In genomic region chr19:46637224-46637623, GRCh38 we compare ENCODE assay signal across 28 cellular contexts. TPM values are rescaled to one million over a fixed set of nuclear protein-coding genes. Genes with fewer than 3 reads are reported as not detected.
DNase-seq lines count a peak whose midpoint lies in the region; ATAC-seq and TF ChIP-seq lines count a peak whose summit lies in the region.
"Had no signal": no experiment of that assay in that cellular context is flagged by ENCODE, and none has a peak within 500 bp of the region (broad histone marks: within the 10 kb centered on the region; RNA-seq: fewer than 3 reads in every experiment).

No MANE protein-coding gene starts in this region.

- peak; percentile 27 for DNase-seq in activated naive CD4-positive, alpha-beta T cell treated with Interleukin-2 at 50 U/mL for 16 hours
- no peak for DNase-seq in activated naive CD4-positive, alpha-beta T cell (lab: John Stamatoyannopoulos, UW)
- DNase-seq in RWPE2 (ENCODE audit: low spot score) (peak; percentile 30), head of caudate nucleus (peak in 36 of 42 donors; percentile 29 to 86 (median 56)), HCEC 1CT (no peak), CD14-positive monocyte (ENCODE audit: low spot score) (no peak)
- peak; percentile 43 for DNase-seq in stimulated activated CD8-positive, alpha-beta memory T cell treated with anti-CD3 and anti-CD28 coated beads, Interleukin-4, amount 100 ng/mL, for 48 hours
- DNase-seq: effector memory CD4-positive, alpha-beta T cell; Kasumi-1; left colon; mammary epithelial cell; mucosa of descending colon; NCI-H1694; NCI-H2171; T-helper 9 cell; upper lobe of left lung; WERI-Rb-1 had no signal

- peaks cover 21 to 54% (median 53%) of the 10 kb centered on the region in 3 donors for H3K27me3 Mint-ChIP-seq in CD14-positive monocyte (ENCODE audit: low read depth in 3 of 3)

- H3K36me3 Mint-ChIP-seq in CD14-positive monocyte = peaks cover 0 to 3% of the 10 kb centered on the region in 2 donors

- H3K9me3 ChIP-seq in RWPE2 (ENCODE audit: severe bottlenecking) = no peaks in the 10 kb centered on the region
- H3K9me3 ChIP-seq: BLaER1, mucosa of descending colon, upper lobe of left lung had no signal

- H3K36me3 ChIP-seq in RWPE2 (ENCODE audit: low read depth) = no peaks in the 10 kb centered on the region
- H3K36me3 ChIP-seq: BLaER1, cardiac muscle cell, upper lobe of left lung had no signal

- H3K9me3 Mint-ChIP-seq in CD14-positive monocyte = peaks cover 0 to 8% (median 1%) of the 10 kb centered on the region in 7 donors
- H3K9me3 Mint-ChIP-seq: activated naive CD8-positive, alpha-beta T cell treated with anti-CD3 and anti-CD28 coated beads, Interleukin-2, amount 50 U/mL, for 24 hours; activated T-helper 2 cell treated with anti-CD3 and anti-CD28 coated beads, Interferon-gamma antibody, Interleukin-2, Interleukin-4, amounts not matched to agents 10 μg/mL and 5 μg/mL and 100 μg/mL, durations not matched to agents 14 hours and 24 hours and 36 hours; nephron; stimulated activated memory B cell treated with anti-CD40 and anti-IgM and Interleukin-4, amounts not matched to agents 10 μg/mL and 1 μg/mL and 100 μg/mL, for 72 hours had no signal

- H3K4me3 ChIP-seq in RWPE2 (ENCODE audit: severe bottlenecking) = no peak overlapping the region
- H3K4me3 ChIP-seq: BLaER1, cardiac muscle cell, mucosa of descending colon, smooth muscle cell, upper lobe of left lung had no signal

- H3K4me1 ChIP-seq in RWPE2 (ENCODE audit: insufficient read depth, poor library complexity, severe bottlenecking) = peaks cover 4% of the 10 kb centered on the region

- no peak overlapping the region for H3K4me3 Mint-ChIP-seq in CD14-positive monocyte
- H3K4me3 Mint-ChIP-seq: activated naive CD8-positive, alpha-beta T cell treated with anti-CD3 and anti-CD28 coated beads, Interleukin-2, amount 50 U/mL, for 24 hours; nephron; stimulated activated memory B cell treated with anti-CD40 and anti-IgM and Interleukin-4, amounts not matched to agents 10 μg/mL and 1 μg/mL and 100 μg/mL, for 72 hours had no signal

- peaks cover 39% of the 10 kb centered on the region for H3K27me3 ChIP-seq in RWPE2 (ENCODE audit: insufficient read depth, poor library complexity, severe bottlenecking)

- H3K4me1 Mint-ChIP-seq in CD14-positive monocyte = peaks cover 37% of the 10 kb centered on the region

- H3K27ac Mint-ChIP-seq in CD14-positive monocyte = no peak overlapping the region
- H3K27ac Mint-ChIP-seq: activated naive CD8-positive, alpha-beta T cell treated with anti-CD3 and anti-CD28 coated beads, Interleukin-2, amount 50 U/mL, for 24 hours; activated T-helper 2 cell treated with anti-CD3 and anti-CD28 coated beads, Interferon-gamma antibody, Interleukin-2, Interleukin-4, amounts not matched to agents 10 μg/mL and 5 μg/mL and 100 μg/mL, durations not matched to agents 14 hours and 24 hours and 36 hours; nephron; stimulated activated memory B cell treated with anti-CD40 and anti-IgM and Interleukin-4, amounts not matched to agents 10 μg/mL and 1 μg/mL and 100 μg/mL, for 72 hours had no signal

- no peak for ATAC-seq in RWPE2 (ENCODE audit: low read depth)
- ATAC-seq: HCT116; left colon; mucosa of descending colon; stimulated activated memory B cell treated with anti-CD40 and anti-IgM and Interleukin-4, amounts not matched to agents 10 μg/mL and 1 μg/mL and 100 μg/mL, for 72 hours had no signal

- no peak overlapping the region for H3K27ac ChIP-seq in RWPE2 (ENCODE audit: poor library complexity, severe bottlenecking)
- H3K27ac ChIP-seq: BLaER1, cardiac muscle cell, epithelial cell of prostate, parathyroid adenoma, upper lobe of left lung, WERI-Rb-1 had no signal

- TF ChIP-seq CTCF in RWPE2 (IDR thresholded peaks at IDR 0.05; ENCODE audit: poor library complexity, severe bottlenecking) (no peak), CD14-positive monocyte (IDR thresholded peaks at IDR 0.05) (no peak)

- intact Hi-C loops in head of caudate nucleus (cut with DNase I) = no loop called here
- intact Hi-C loops in CD14-positive monocyte (cut with micrococcal nuclease) = no loop called here

RNA-seq across cellular contexts. Expression of gene GNG8, which starts 1.2 kb away (rescaled TPM):
- not detected for polyA plus RNA-seq in CD14-positive monocyte
- polyA plus RNA-seq: HepG2, mammary epithelial cell had no signal

RNA-seq across cellular contexts. Expression of gene PTGIR, which starts 12.3 kb away (rescaled TPM):
- polyA plus RNA-seq in CD14-positive monocyte = 10 to 100 TPM; 12.8 to 14.1 TPM
- polyA plus RNA-seq: HepG2, mammary epithelial cell had no signal

RNA-seq across cellular contexts. Expression of gene DACT3, which starts 23.8 kb away (rescaled TPM):
- under 1 TPM; 0.05 to 0.09 TPM for polyA plus RNA-seq in CD14-positive monocyte
- polyA plus RNA-seq: HepG2 had no signal

RNA-seq across cellular contexts. Expression of gene CALM3, which starts 36.1 kb away (rescaled TPM):
- polyA plus RNA-seq in CD14-positive monocyte = 100 to 1,000 TPM; 165 to 177 TPM

Comparison
In these comparisons a context has a peak if more than half of its experiments do, and no peak if none do; other contexts are left out.
1. DNase-seq: peak in activated naive CD4-positive, alpha-beta T cell treated with Interleukin-2 at 50 U/mL for 16 hours (single experiment), RWPE2 (single experiment), head of caudate nucleus (36 of 42) and stimulated activated CD8-positive, alpha-beta memory T cell treated with anti-CD3 and anti-CD28 coated beads, Interleukin-4, amount 100 ng/mL, for 48 hours (single experiment); none in activated naive CD4-positive, alpha-beta T cell (0 of 4), HCEC 1CT (single experiment) and CD14-positive monocyte (single experiment).